ENCODE assay signal across 22 cellular contexts in genomic region chr14:105739331-105740102, GRCh38.
"Had no signal": no experiment of that assay in that cellular context is flagged by ENCODE, and none has a peak within 500 bp of the region (broad histone marks: within the 10 kb centered on the region; RNA-seq: fewer than 3 reads in every experiment).

No MANE protein-coding gene starts in this region.

- H3K4me3 ChIP-seq: coronary artery, esophagus muscularis mucosa, hepatocyte, prostate gland, skin epidermis, stomach, thoracic aorta had no signal

- DNase-seq: activated CD4-positive, alpha-beta memory T cell treated with anti-CD3 and anti-CD28 coated beads, Interleukin-2, amount 10 ng/mL, durations not matched to agents 7 days and 5 days; activated CD4-positive, alpha-beta T cell treated with anti-CD3 and anti-CD28 coated beads for 4 hours; activated gamma-delta T cell treated with Interleukin-2 at 50 U/mL for 16 hours; brain microvascular endothelial cell; effector CD4-positive, alpha-beta T cell; islet precursor cell; mammary epithelial cell; nucleus accumbens; stimulated activated CD4-positive, alpha-beta T cell treated with anti-CD3 and anti-CD28 coated beads, Interleukin-4, amount 100 ng/mL, for 4 hours; stimulated activated CD8-positive, alpha-beta memory T cell treated with anti-CD3 and anti-CD28 coated beads, Interleukin-4, amount 100 ng/mL, for 48 hours; stomach; T-helper 2 cell had no signal

- H3K9me3 Mint-ChIP-seq: activated CD4-positive, alpha-beta memory T cell treated with anti-CD3 and anti-CD28 coated beads, Interleukin-2, amount 10 ng/mL, durations not matched to agents 7 days and 5 days; central memory CD8-positive, alpha-beta T cell; natural killer cell treated with Interleukin-12 subunit alpha and Interleukin-12 subunit beta and Interleukin-15 and Interleukin-18, amount 100 ng/mL, for 72 hours had no signal

- H3K4me1 Mint-ChIP-seq: activated CD4-positive, alpha-beta memory T cell treated with anti-CD3 and anti-CD28 coated beads, Interleukin-2, amount 10 ng/mL, durations not matched to agents 7 days and 5 days; central memory CD8-positive, alpha-beta T cell had no signal

- H3K4me1 ChIP-seq: esophagus muscularis mucosa, prostate gland, stomach had no signal

- ATAC-seq: left lobe of liver had no signal

- H3K36me3 ChIP-seq: brain microvascular endothelial cell, esophagus muscularis mucosa, prostate gland, stomach, thoracic aorta had no signal

- H3K36me3 Mint-ChIP-seq: activated naive CD8-positive, alpha-beta T cell; natural killer cell treated with Interleukin-12 subunit alpha and Interleukin-12 subunit beta and Interleukin-15 and Interleukin-18, amount 100 ng/mL, for 72 hours had no signal

- H3K9me3 ChIP-seq: esophagus muscularis mucosa, prostate gland, stomach, thoracic aorta had no signal

- H3K27me3 Mint-ChIP-seq: activated CD4-positive, alpha-beta memory T cell treated with anti-CD3 and anti-CD28 coated beads, Interleukin-2, amount 10 ng/mL, durations not matched to agents 7 days and 5 days; activated naive CD8-positive, alpha-beta T cell; central memory CD8-positive, alpha-beta T cell; natural killer cell treated with Interleukin-12 subunit alpha and Interleukin-12 subunit beta and Interleukin-15 and Interleukin-18, amount 100 ng/mL, for 72 hours had no signal

- H3K27ac Mint-ChIP-seq: activated CD4-positive, alpha-beta memory T cell treated with anti-CD3 and anti-CD28 coated beads, Interleukin-2, amount 10 ng/mL, durations not matched to agents 7 days and 5 days; activated naive CD8-positive, alpha-beta T cell; natural killer cell treated with Interleukin-12 subunit alpha and Interleukin-12 subunit beta and Interleukin-15 and Interleukin-18, amount 100 ng/mL, for 72 hours had no signal

- H3K4me3 Mint-ChIP-seq: activated CD4-positive, alpha-beta memory T cell treated with anti-CD3 and anti-CD28 coated beads, Interleukin-2, amount 10 ng/mL, durations not matched to agents 7 days and 5 days; activated naive CD8-positive, alpha-beta T cell; central memory CD8-positive, alpha-beta T cell; natural killer cell treated with Interleukin-12 subunit alpha and Interleukin-12 subunit beta and Interleukin-15 and Interleukin-18, amount 100 ng/mL, for 72 hours had no signal
